Comparison of ENCODE assay signal across 21 cellular contexts in the genomic region with DNA sequence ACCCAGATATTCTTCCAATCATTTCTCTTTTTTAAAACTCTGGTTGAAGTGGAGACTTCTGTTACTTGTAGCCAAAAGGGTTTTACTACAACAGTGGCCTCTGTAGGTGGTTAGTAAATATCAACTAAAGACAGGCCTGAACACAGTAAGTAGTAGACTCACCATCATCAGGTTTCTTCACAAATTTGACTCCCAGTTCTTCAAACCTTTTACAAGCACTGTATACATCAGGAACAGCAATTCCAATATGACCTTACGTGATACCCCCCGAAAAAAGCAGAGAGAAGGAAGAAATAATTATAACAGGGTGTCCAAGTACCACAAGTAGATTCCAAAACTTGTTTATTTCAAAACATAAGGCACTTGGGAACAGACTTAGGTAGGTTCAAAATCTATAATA. TPM values are rescaled to one million over a fixed set of nuclear protein-coding genes. Genes with fewer than 3 reads are reported as not detected.
A peak's percentile ranks its signal among the peaks of the same experiment; 100 is the strongest.
DNase-seq lines count a peak whose midpoint lies in the region; ATAC-seq, FAIRE-seq and TF ChIP-seq lines count a peak whose summit lies in the region.
"Had no signal": no experiment of that assay in that cellular context is flagged by ENCODE, and none has a peak within 500 bp of the region (broad histone marks: within the 10 kb centered on the region; RNA-seq: fewer than 3 reads in every experiment).

No MANE protein-coding gene starts in this region.

- FAIRE-seq in HepG2 (lab: Jason Lieb, UNC) (no peak), D721Med (lab: Jason Lieb, UNC) (no peak)
- FAIRE-seq: GM12892, GM18507, H54 had no signal

- no peaks in the 10 kb centered on the region for H3K27me3 Mint-ChIP-seq in dendritic cell treated with granulocyte-macrophage colony-stimulating factor and Interleukin-4, amounts not matched to agents 40 ng/mL and 50 ng/mL, for 4 days
- no peaks in the 10 kb centered on the region for H3K27me3 Mint-ChIP-seq in naive B cell
- H3K27me3 Mint-ChIP-seq: CD4-positive, CD25-positive, alpha-beta regulatory T cell; CD8-positive, alpha-beta memory T cell had no signal

- no peak for DNase-seq in HepG2 (ENCODE audit: low spot score)
- no peak for DNase-seq in right lobe of liver
- DNase-seq in MV-4-11 (lab: John Stamatoyannopoulos, UW): peak; percentile 79
- DNase-seq in naive B cell: no peak
- no peak for DNase-seq in midbrain (lab: John Stamatoyannopoulos, UW)
- no peak for DNase-seq in D721Med (ENCODE audit: insufficient read length, low spot score)
- DNase-seq: BE2C; C1 segment of cervical spinal cord; CD4-positive, CD25-positive, alpha-beta regulatory T cell; CD8-positive, alpha-beta memory T cell; COR-L47; HCEC 1CT; IMR-90 had no signal

- in situ Hi-C loops in HepG2 (cut with HindIII; ENCODE audit: extremely low pct_ligation_motif_present, low pct_unique_long_range_greater_than_20kb): no loop called here

- H3K79me2 ChIP-seq in HepG2 (ENCODE audit: insufficient read depth, low read length): peaks cover 8% of the 10 kb centered on the region

- no peak overlapping the region for H3K27ac ChIP-seq in HepG2 (ENCODE audit: extremely low read length, insufficient read depth, low read length)
- H3K27ac ChIP-seq in right lobe of liver: no peak overlapping the region
- H3K27ac ChIP-seq: HL-60 had no signal

- H3K9me3 ChIP-seq in HepG2 (ENCODE audit: low read length): no peaks in the 10 kb centered on the region
- H3K9me3 ChIP-seq in right lobe of liver: no peaks in the 10 kb centered on the region
- H3K9me3 ChIP-seq: BE2C had no signal

- H3K9me3 Mint-ChIP-seq in dendritic cell treated with granulocyte-macrophage colony-stimulating factor and Interleukin-4, amounts not matched to agents 40 ng/mL and 50 ng/mL, for 4 days: no peaks in the 10 kb centered on the region
- H3K9me3 Mint-ChIP-seq in naive B cell: peaks cover 0 to 3% (median 0%) of the 10 kb centered on the region in 7 donors
- H3K9me3 Mint-ChIP-seq: CD4-positive, CD25-positive, alpha-beta regulatory T cell; CD8-positive, alpha-beta memory T cell; GM23338 had no signal

- H3K4me3 ChIP-seq in HepG2 (replicated peaks in 1 of 3; ENCODE audit: insufficient read depth in 1 of 3, low read depth in 2 of 3, low read length in 3 of 3) (no peak overlapping the region), right lobe of liver (no peak overlapping the region)
- H3K4me3 ChIP-seq: GM23338 had no signal

- POLR2A ChIA-PET in HepG2 (lab: Yijun Ruan, JAX): no interaction called here

- H3K9ac ChIP-seq in HepG2 (ENCODE audit: insufficient read depth, low read depth, low read length): no peak overlapping the region

- H3K27me3 ChIP-seq in HepG2 (ENCODE audit: control insufficient read depth in 1 of 2, insufficient read depth in 2 of 2, low read length in 2 of 2) (no peaks in the 10 kb centered on the region), right lobe of liver (no peaks in the 10 kb centered on the region)
- H3K27me3 ChIP-seq: BE2C had no signal

- ATAC-seq in HepG2: no peak
- ATAC-seq in right lobe of liver: no peak
- ATAC-seq in naive B cell (ENCODE audit: low read depth in 2 of 2): no peak
- ATAC-seq: GM23338 had no signal

- H2AFZ ChIP-seq in HepG2 (ENCODE audit: low read length): no peak overlapping the region
- H2AFZ ChIP-seq: GM23338 had no signal

- peaks cover 9 to 64% of the 10 kb centered on the region in 2 experiments for H3K36me3 ChIP-seq in HepG2 (replicated peaks in 1 of 2; ENCODE audit: control insufficient read depth in 1 of 2, insufficient read depth in 2 of 2, low read length in 2 of 2)
- peaks cover 0 to 23% (median under 1%) of the 10 kb centered on the region in 4 donors for H3K36me3 ChIP-seq in right lobe of liver

- H3K4me2 ChIP-seq in HepG2 (ENCODE audit: low read depth, low read length): no peak overlapping the region
- H3K4me2 ChIP-seq: GM23338 had no signal

- no peak for TF ChIP-seq CTCF in HepG2 (CRISPR knock-in tag; IDR thresholded peaks at IDR 0.05)
- TF ChIP-seq CTCF in right lobe of liver (IDR thresholded peaks at IDR 0.05): no peak
- TF ChIP-seq CTCF in D721Med (IDR thresholded peaks at IDR 0.05; ENCODE audit: insufficient read depth, missing control alignments): no peak

- H3K4me1 ChIP-seq in HepG2 (ENCODE audit: insufficient read depth, low read length): peaks cover 8% of the 10 kb centered on the region
- H3K4me1 ChIP-seq in right lobe of liver: peaks cover 0 to 12% (median 5%) of the 10 kb centered on the region in 4 donors
- H3K4me1 ChIP-seq: BE2C had no signal

- CTCF ChIA-PET in HepG2 (lab: Yijun Ruan, JAX; ENCODE audit: low intra/inter-chr PET ratio, low total read pairs): no interaction called here

- peak overlapping the region; percentile 10 for H3K27ac Mint-ChIP-seq in dendritic cell treated with granulocyte-macrophage colony-stimulating factor and Interleukin-4, amounts not matched to agents 40 ng/mL and 50 ng/mL, for 4 days
- H3K27ac Mint-ChIP-seq in naive B cell: peak overlapping the region in 4 of 6 donors; percentile 60 to 89 (median 77)
- H3K27ac Mint-ChIP-seq: CD4-positive, CD25-positive, alpha-beta regulatory T cell; GM23338 had no signal

- H3K36me3 Mint-ChIP-seq in dendritic cell treated with granulocyte-macrophage colony-stimulating factor and Interleukin-4, amounts not matched to agents 40 ng/mL and 50 ng/mL, for 4 days (ENCODE audit: low read depth): peaks cover 59% of the 10 kb centered on the region
- H3K36me3 Mint-ChIP-seq in naive B cell: peaks cover 17 to 25% of the 10 kb centered on the region in 2 donors

- TF ChIP-seq RAD21 in HepG2 (CRISPR knock-in tag; IDR thresholded peaks at IDR 0.05): no peak

- H3K4me3 Mint-ChIP-seq in dendritic cell treated with granulocyte-macrophage colony-stimulating factor and Interleukin-4, amounts not matched to agents 40 ng/mL and 50 ng/mL, for 4 days: no peak overlapping the region
- H3K4me3 Mint-ChIP-seq in naive B cell: peak overlapping the region in 2 of 8 donors; percentile 32 to 41
- H3K4me3 Mint-ChIP-seq: CD4-positive, CD25-positive, alpha-beta regulatory T cell; CD8-positive, alpha-beta memory T cell; GM23338 had no signal

- TF ChIP-seq POLR2A in HepG2 (IDR thresholded peaks at IDR 0.05; ENCODE audit: insufficient read depth in 1 of 2, low read depth in 2 of 2, low read length in 2 of 2): no peak
- no peak for TF ChIP-seq POLR2A in right lobe of liver (IDR thresholded peaks at IDR 0.05)

- WGBS in HepG2 (ENCODE audit: low lambda C conversion rate): 99% methylated on average over 2 of the region's 2 CpGs
- WGBS in right lobe of liver (ENCODE audit: insufficient coverage, low coverage, low lambda C conversion rate, missing lambda C conversion rate): 96% methylated on average over 2 of the region's 2 CpGs

- intact Hi-C loops in HepG2 (cut with micrococcal nuclease; ENCODE audit: unreplicated experiment) (no loop called here), right lobe of liver (cut with DNase I) (no loop called here)
- intact Hi-C loops in dendritic cell treated with granulocyte-macrophage colony-stimulating factor and Interleukin-4, amounts not matched to agents 40 ng/mL and 50 ng/mL, for 4 days (cut with micrococcal nuclease): no loop called here

- H3K4me1 Mint-ChIP-seq in dendritic cell treated with granulocyte-macrophage colony-stimulating factor and Interleukin-4, amounts not matched to agents 40 ng/mL and 50 ng/mL, for 4 days (ENCODE audit: low read depth): peaks cover 24% of the 10 kb centered on the region
- peaks cover 24 to 43% (median 41%) of the 10 kb centered on the region in 3 donors for H3K4me1 Mint-ChIP-seq in naive B cell
- H3K4me1 Mint-ChIP-seq: GM23338 had no signal

- peaks cover 6% of the 10 kb centered on the region; the same call in 1 of the 2 replicates for H4K20me1 ChIP-seq in HepG2 (ENCODE audit: insufficient read depth, low read length)

- no TSS peak for BruUV-seq in HepG2 (replicated peaks; lab: Mats Ljungman, UMichigan)

- TF ChIP-seq EP300 in HepG2 (IDR thresholded peaks at IDR 0.05; ENCODE audit: low read depth in 2 of 2, low read length in 2 of 2): no peak
- TF ChIP-seq EP300 in HepG2 (CRISPR knock-in tag; IDR thresholded peaks at IDR 0.05; ENCODE audit: borderline replicate concordance): no peak

RNA-seq across cellular contexts. Expression of gene GLO1, which starts 21.1 kb away (rescaled TPM):
- total RNA-seq in HepG2 (2016; rRNA removed; fragmentation: Illumina TruSeq; extraction: Trizol) (177 and 282 TPM in 2 replicates), right lobe of liver (10 to 100 TPM; 41.7 to 68.9 (median 57.8) TPM)
- total RNA-seq in HepG2 (2016; cell fraction: cytosol; rRNA removed; fragmentation: Illumina TruSeq; extraction: Trizol; ENCODE audit: low read depth): 25.6 and 26.7 TPM in 2 replicates
- 176 and 303 TPM in 2 replicates for total RNA-seq in HepG2 (2016; cell fraction: insoluble cytoplasmic fraction; rRNA removed; fragmentation: Illumina TruSeq; extraction: Trizol)
- total RNA-seq in HepG2 (2016; cell fraction: membrane; rRNA removed; fragmentation: Illumina TruSeq; extraction: Trizol): 87.3 and 99.8 TPM in 2 replicates
- total RNA-seq in HepG2 (2016; cell fraction: nucleus; rRNA removed; fragmentation: Illumina TruSeq; extraction: Trizol): 82.3 and 88.7 TPM in 2 replicates
- polyA plus RNA-seq in HepG2 (2011; rRNA removed) (55.0 and 77.1 TPM in 2 replicates), naive B cell (ENCODE audit: low read depth in 6 of 6) (100 to 1,000 TPM; 177 to 363 (median 237) TPM)
- polyA plus RNA-seq in HepG2 (2011; cell fraction: cytosol; rRNA removed): 36.6 and 63.7 TPM in 2 replicates
- polyA plus RNA-seq in HepG2 (2011; cell fraction: nucleus; rRNA removed): 8.3 and 11.4 TPM in 2 replicates
- 99.9 and 146 TPM in 2 replicates for polyA plus RNA-seq in HepG2 (2012)
- polyA plus RNA-seq in HepG2 (2016; cell fraction: cytosol; fragmentation: Illumina TruSeq; extraction: Trizol; ENCODE audit: low read depth): 29.9 and 32.0 TPM in 2 replicates
- polyA plus RNA-seq in HepG2 (2016; cell fraction: insoluble cytoplasmic fraction; fragmentation: Illumina TruSeq; extraction: Trizol; ENCODE audit: low read depth): 301 and 355 TPM in 2 replicates
- polyA plus RNA-seq in HepG2 (2016; cell fraction: membrane; fragmentation: Illumina TruSeq; extraction: Trizol; ENCODE audit: low read depth): 81.5 and 87.4 TPM in 2 replicates
- 112 and 115 TPM in 2 replicates for polyA plus RNA-seq in HepG2 (2016; cell fraction: nucleus; fragmentation: Illumina TruSeq; extraction: Trizol; ENCODE audit: insufficient read depth, low read depth)
- 18.4 and 27.9 TPM in 2 replicates for polyA minus RNA-seq in HepG2 (2011; rRNA and poly(A)+ RNA removed; ENCODE audit: low replicate concordance)
- 37.8 and 41.0 TPM in 2 replicates for polyA minus RNA-seq in HepG2 (2011; cell fraction: cytosol; rRNA and poly(A)+ RNA removed)
- polyA minus RNA-seq in HepG2 (2011; cell fraction: nucleus; rRNA and poly(A)+ RNA removed): 15.6 and 21.0 TPM in 2 replicates

RNA-seq across cellular contexts. Expression of gene DNAH8, which starts 33.3 kb away (rescaled TPM):
- total RNA-seq in HepG2 (2016; rRNA removed; fragmentation: Illumina TruSeq; extraction: Trizol) (not detected in 2 replicates), right lobe of liver (under 1 TPM in 1 of 6 experiments, not detected in 5; 0.02 TPM)
- not detected in 2 replicates for total RNA-seq in HepG2 (2016; cell fraction: cytosol; rRNA removed; fragmentation: Illumina TruSeq; extraction: Trizol; ENCODE audit: low read depth)
- total RNA-seq in HepG2 (2016; cell fraction: insoluble cytoplasmic fraction; rRNA removed; fragmentation: Illumina TruSeq; extraction: Trizol): not detected in 2 replicates
- total RNA-seq in HepG2 (2016; cell fraction: membrane; rRNA removed; fragmentation: Illumina TruSeq; extraction: Trizol): not detected in 2 replicates
- total RNA-seq in HepG2 (2016; cell fraction: nucleus; rRNA removed; fragmentation: Illumina TruSeq; extraction: Trizol): not detected in 2 replicates
- polyA plus RNA-seq in HepG2 (2011; rRNA removed) (not detected in 2 replicates), naive B cell (ENCODE audit: low read depth in 6 of 6) (not detected)
- polyA plus RNA-seq in HepG2 (2011; cell fraction: cytosol; rRNA removed): not detected in 2 replicates
- not detected in 2 replicates for polyA plus RNA-seq in HepG2 (2011; cell fraction: nucleus; rRNA removed)
- polyA plus RNA-seq in HepG2 (2012): not detected in 2 replicates
- polyA plus RNA-seq in HepG2 (2016; cell fraction: cytosol; fragmentation: Illumina TruSeq; extraction: Trizol; ENCODE audit: low read depth): not detected in 2 replicates
- polyA plus RNA-seq in HepG2 (2016; cell fraction: insoluble cytoplasmic fraction; fragmentation: Illumina TruSeq; extraction: Trizol; ENCODE audit: low read depth): not detected in 2 replicates
- polyA plus RNA-seq in HepG2 (2016; cell fraction: membrane; fragmentation: Illumina TruSeq; extraction: Trizol; ENCODE audit: low read depth): not detected in 2 replicates
- not detected in 2 replicates for polyA plus RNA-seq in HepG2 (2016; cell fraction: nucleus; fragmentation: Illumina TruSeq; extraction: Trizol; ENCODE audit: insufficient read depth, low read depth)
- not detected in 2 replicates for polyA minus RNA-seq in HepG2 (2011; rRNA and poly(A)+ RNA removed; ENCODE audit: low replicate concordance)
- polyA minus RNA-seq in HepG2 (2011; cell fraction: cytosol; rRNA and poly(A)+ RNA removed): not detected in 2 replicates
- polyA minus RNA-seq in HepG2 (2011; cell fraction: nucleus; rRNA and poly(A)+ RNA removed): not detected in 2 replicates
- total RNA-seq: A172, GM23338, HT1080, IMR-90 had no signal
- polyA plus RNA-seq: CD8-positive, alpha-beta memory T cell; IMR-90 had no signal

RNA-seq across cellular contexts. Expression of gene BTBD9, which starts 42.1 kb away (rescaled TPM):
- total RNA-seq in HepG2 (2016; rRNA removed; fragmentation: Illumina TruSeq; extraction: Trizol): 1.8 and 3.0 TPM in 2 replicates
- total RNA-seq in HepG2 (2016; cell fraction: cytosol; rRNA removed; fragmentation: Illumina TruSeq; extraction: Trizol; ENCODE audit: low read depth): 9.0 and 9.2 TPM in 2 replicates
- 1.9 and 2.7 TPM in 2 replicates for total RNA-seq in HepG2 (2016; cell fraction: insoluble cytoplasmic fraction; rRNA removed; fragmentation: Illumina TruSeq; extraction: Trizol)
- total RNA-seq in HepG2 (2016; cell fraction: membrane; rRNA removed; fragmentation: Illumina TruSeq; extraction: Trizol): 6.2 and 6.3 TPM in 2 replicates
- total RNA-seq in HepG2 (2016; cell fraction: nucleus; rRNA removed; fragmentation: Illumina TruSeq; extraction: Trizol): 3.9 and 4.3 TPM in 2 replicates
- polyA plus RNA-seq in HepG2 (2011; rRNA removed): 1.2 TPM in 2 replicates
- polyA plus RNA-seq in HepG2 (2011; cell fraction: cytosol; rRNA removed): 0.43 and 0.58 TPM in 2 replicates
- 1.1 and 1.7 TPM in 2 replicates for polyA plus RNA-seq in HepG2 (2011; cell fraction: nucleus; rRNA removed)
- 0.68 and 0.76 TPM in 2 replicates for polyA plus RNA-seq in HepG2 (2012)
- polyA plus RNA-seq in HepG2 (2016; cell fraction: cytosol; fragmentation: Illumina TruSeq; extraction: Trizol; ENCODE audit: low read depth): 0.05 TPM in 2 replicates
- 1.0 and 1.4 TPM in 2 replicates for polyA plus RNA-seq in HepG2 (2016; cell fraction: insoluble cytoplasmic fraction; fragmentation: Illumina TruSeq; extraction: Trizol; ENCODE audit: low read depth)
- polyA plus RNA-seq in HepG2 (2016; cell fraction: membrane; fragmentation: Illumina TruSeq; extraction: Trizol; ENCODE audit: low read depth): 0.11 and 0.13 TPM in 2 replicates
- 0.85 and 1.1 TPM in 2 replicates for polyA plus RNA-seq in HepG2 (2016; cell fraction: nucleus; fragmentation: Illumina TruSeq; extraction: Trizol; ENCODE audit: insufficient read depth, low read depth)
- 4.7 and 8.0 TPM in 2 replicates for polyA minus RNA-seq in HepG2 (2011; rRNA and poly(A)+ RNA removed; ENCODE audit: low replicate concordance)
- polyA minus RNA-seq in HepG2 (2011; cell fraction: cytosol; rRNA and poly(A)+ RNA removed): 2.0 and 2.2 TPM in 2 replicates
- polyA minus RNA-seq in HepG2 (2011; cell fraction: nucleus; rRNA and poly(A)+ RNA removed): 18.9 and 26.6 TPM in 2 replicates
- 1 to 10 TPM; 4.5 to 7.5 (median 5.7) TPM for total RNA-seq in right lobe of liver
- 10 to 100 TPM in 5 of 6 donors, 1 to 10 TPM in 1; 3.5 to 29.1 (median 20.2) TPM for polyA plus RNA-seq in naive B cell (ENCODE audit: low read depth in 6 of 6)
